ENCODE assay signal across 35 cellular contexts in the genomic region with DNA sequence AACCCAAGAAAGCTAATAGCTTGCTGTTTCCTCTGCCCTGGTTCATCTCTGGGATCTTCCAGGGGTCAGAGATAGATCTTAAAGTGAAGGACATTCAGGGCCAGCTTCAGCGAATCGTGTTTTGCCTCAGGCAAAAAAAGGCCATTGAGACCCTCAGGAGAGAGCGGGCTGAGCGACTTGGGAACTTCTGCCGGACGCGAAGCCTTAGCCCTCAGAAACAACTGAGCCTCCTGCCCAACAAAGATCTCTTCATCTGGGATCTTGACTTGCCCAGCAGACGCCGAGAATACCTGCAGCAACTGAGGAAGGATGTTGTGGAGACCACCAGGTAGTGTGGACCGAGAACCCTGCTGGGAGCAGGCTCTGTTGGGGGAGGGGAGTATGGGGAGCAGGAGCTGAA.
"Had no signal": no experiment of that assay in that cellular context is flagged by ENCODE, and none has a peak within 500 bp of the region (broad histone marks: within the 10 kb centered on the region; RNA-seq: fewer than 3 reads in every experiment).

No MANE protein-coding gene starts in this region.

- H3K9me3 ChIP-seq: ascending aorta had no signal

- H3K27ac Mint-ChIP-seq: activated B cell treated with CpG ODN at 0.5 μM for 24 hours; activated CD4-positive, alpha-beta memory T cell treated with anti-CD3 and anti-CD28 coated beads, Interleukin-2, amount 10 ng/mL, durations not matched to agents 7 days and 5 days; activated CD4-positive, alpha-beta T cell treated with anti-CD3 and anti-CD28 coated beads, Interleukin-2, amount 10 ng/mL, durations not matched to agents 24 days and 14 days; activated CD8-positive, alpha-beta memory T cell treated with anti-CD3 and anti-CD28 coated beads, Interleukin-2, amount 10 ng/mL, durations not matched to agents 7 days and 5 days; activated CD8-positive, alpha-beta T cell treated with anti-CD3 and anti-CD28 coated beads, Interleukin-2, amount 10 ng/mL, durations not matched to agents 7 days and 5 days; activated naive CD4-positive, alpha-beta T cell treated with anti-CD3 and anti-CD28 coated beads, Interleukin-2, amount 10 ng/mL, durations not matched to agents 7 days and 5 days; activated naive CD4-positive, alpha-beta T cell treated with anti-CD3 and anti-CD28 coated beads, Interleukin-2, amount 50 U/mL, for 24 hours; activated naive CD8-positive, alpha-beta T cell; activated naive CD8-positive, alpha-beta T cell treated with anti-CD3 and anti-CD28 coated beads, Interleukin-2, amount 10 ng/mL, durations not matched to agents 7 days and 5 days; activated naive CD8-positive, alpha-beta T cell treated with anti-CD3 and anti-CD28 coated beads, Interleukin-2, amount 50 U/mL, for 24 hours; activated T-cell treated with anti-CD3 and anti-CD28 coated beads, Interleukin-2, amount 50 U/mL, for 24 hours; brain; T-helper 1 cell treated with Interleukin-12 subunit alpha and Interleukin-12 subunit beta and Interleukin-4 antibody, amounts not matched to agents 30 μg/mL and 1 μg/mL, for 36 hours; T-helper 2 cell treated with Interferon-gamma antibody and Interleukin-4, amounts not matched to agents 5 μg/mL and 100 μg/mL, for 36 hours had no signal

- H3K4me3 Mint-ChIP-seq: activated B cell treated with CpG ODN at 0.5 μM for 24 hours; activated CD4-positive, alpha-beta memory T cell treated with anti-CD3 and anti-CD28 coated beads, Interleukin-2, amount 10 ng/mL, durations not matched to agents 7 days and 5 days; activated CD4-positive, alpha-beta T cell treated with anti-CD3 and anti-CD28 coated beads, Interleukin-2, amount 10 ng/mL, durations not matched to agents 24 days and 14 days; activated CD8-positive, alpha-beta memory T cell treated with anti-CD3 and anti-CD28 coated beads, Interleukin-2, amount 10 ng/mL, durations not matched to agents 7 days and 5 days; activated CD8-positive, alpha-beta T cell treated with anti-CD3 and anti-CD28 coated beads, Interleukin-2, amount 10 ng/mL, durations not matched to agents 7 days and 5 days; activated naive CD4-positive, alpha-beta T cell treated with anti-CD3 and anti-CD28 coated beads, Interleukin-2, amount 10 ng/mL, durations not matched to agents 7 days and 5 days; activated naive CD4-positive, alpha-beta T cell treated with anti-CD3 and anti-CD28 coated beads, Interleukin-2, amount 50 U/mL, for 24 hours; activated naive CD8-positive, alpha-beta T cell; activated naive CD8-positive, alpha-beta T cell treated with anti-CD3 and anti-CD28 coated beads, Interleukin-2, amount 10 ng/mL, durations not matched to agents 7 days and 5 days; activated naive CD8-positive, alpha-beta T cell treated with anti-CD3 and anti-CD28 coated beads, Interleukin-2, amount 50 U/mL, for 24 hours; activated T-cell treated with anti-CD3 and anti-CD28 coated beads, Interleukin-2, amount 50 U/mL, for 24 hours; brain; central memory CD8-positive, alpha-beta T cell; T-helper 1 cell treated with Interleukin-12 subunit alpha and Interleukin-12 subunit beta and Interleukin-4 antibody, amounts not matched to agents 30 μg/mL and 1 μg/mL, for 36 hours; T-helper 2 cell treated with Interferon-gamma antibody and Interleukin-4, amounts not matched to agents 5 μg/mL and 100 μg/mL, for 36 hours had no signal

- H3K4me3 ChIP-seq: ascending aorta, cardiac muscle cell had no signal

- H3K9me3 Mint-ChIP-seq: activated B cell treated with CpG ODN at 0.5 μM for 24 hours; activated CD4-positive, alpha-beta memory T cell treated with anti-CD3 and anti-CD28 coated beads, Interleukin-2, amount 10 ng/mL, durations not matched to agents 7 days and 5 days; activated CD4-positive, alpha-beta T cell treated with anti-CD3 and anti-CD28 coated beads, Interleukin-2, amount 10 ng/mL, durations not matched to agents 24 days and 14 days; activated naive CD4-positive, alpha-beta T cell treated with anti-CD3 and anti-CD28 coated beads, Interleukin-2, amount 10 ng/mL, durations not matched to agents 7 days and 5 days; activated naive CD4-positive, alpha-beta T cell treated with anti-CD3 and anti-CD28 coated beads, Interleukin-2, amount 50 U/mL, for 24 hours; activated naive CD8-positive, alpha-beta T cell treated with anti-CD3 and anti-CD28 coated beads, Interleukin-2, amount 10 ng/mL, durations not matched to agents 7 days and 5 days; activated naive CD8-positive, alpha-beta T cell treated with anti-CD3 and anti-CD28 coated beads, Interleukin-2, amount 50 U/mL, for 24 hours; activated T-cell treated with anti-CD3 and anti-CD28 coated beads, Interleukin-2, amount 50 U/mL, for 24 hours; activated T-helper 2 cell treated with anti-CD3 and anti-CD28 coated beads, Interferon-gamma antibody, Interleukin-2, Interleukin-4, amounts not matched to agents 10 μg/mL and 5 μg/mL and 100 μg/mL, durations not matched to agents 14 hours and 24 hours and 36 hours; central memory CD8-positive, alpha-beta T cell; T-helper 1 cell treated with Interleukin-12 subunit alpha and Interleukin-12 subunit beta and Interleukin-4 antibody, amounts not matched to agents 30 μg/mL and 1 μg/mL, for 36 hours; T-helper 2 cell treated with Interferon-gamma antibody and Interleukin-4, amounts not matched to agents 5 μg/mL and 100 μg/mL, for 36 hours had no signal

- H3K36me3 ChIP-seq: cardiac muscle cell had no signal

- H3K36me3 Mint-ChIP-seq: activated naive CD4-positive, alpha-beta T cell treated with anti-CD3 and anti-CD28 coated beads, Interleukin-2, amount 50 U/mL, for 24 hours had no signal

- H3K27ac ChIP-seq: cardiac muscle cell, VCaP had no signal

- H3K27me3 Mint-ChIP-seq: activated B cell treated with CpG ODN at 0.5 μM for 24 hours; activated CD4-positive, alpha-beta memory T cell treated with anti-CD3 and anti-CD28 coated beads, Interleukin-2, amount 10 ng/mL, durations not matched to agents 7 days and 5 days; activated CD4-positive, alpha-beta T cell treated with anti-CD3 and anti-CD28 coated beads, Interleukin-2, amount 10 ng/mL, durations not matched to agents 24 days and 14 days; activated CD8-positive, alpha-beta memory T cell treated with anti-CD3 and anti-CD28 coated beads, Interleukin-2, amount 10 ng/mL, durations not matched to agents 7 days and 5 days; activated naive CD4-positive, alpha-beta T cell treated with anti-CD3 and anti-CD28 coated beads, Interleukin-2, amount 10 ng/mL, durations not matched to agents 7 days and 5 days; activated naive CD4-positive, alpha-beta T cell treated with anti-CD3 and anti-CD28 coated beads, Interleukin-2, amount 50 U/mL, for 24 hours; activated naive CD8-positive, alpha-beta T cell; activated naive CD8-positive, alpha-beta T cell treated with anti-CD3 and anti-CD28 coated beads, Interleukin-2, amount 10 ng/mL, durations not matched to agents 7 days and 5 days; activated naive CD8-positive, alpha-beta T cell treated with anti-CD3 and anti-CD28 coated beads, Interleukin-2, amount 50 U/mL, for 24 hours; activated T-cell treated with anti-CD3 and anti-CD28 coated beads, Interleukin-2, amount 50 U/mL, for 24 hours; brain; central memory CD8-positive, alpha-beta T cell had no signal

- ATAC-seq: activated CD8-positive, alpha-beta memory T cell treated with anti-CD3 and anti-CD28 coated beads, Interleukin-2, amount 10 ng/mL, durations not matched to agents 7 days and 5 days; activated CD8-positive, alpha-beta T cell treated with anti-CD3 and anti-CD28 coated beads, Interleukin-2, amount 10 ng/mL, durations not matched to agents 7 days and 5 days; activated naive CD8-positive, alpha-beta T cell treated with anti-CD3 and anti-CD28 coated beads, Interleukin-2, amount 50 U/mL, for 24 hours had no signal

- H3K27me3 ChIP-seq: ascending aorta, cardiac muscle cell had no signal

- DNase-seq: activated B cell treated with CpG ODN at 0.5 μM for 24 hours; activated CD4-positive, alpha-beta memory T cell treated with anti-CD3 and anti-CD28 coated beads, Interleukin-2, amount 10 ng/mL, durations not matched to agents 7 days and 5 days; activated CD4-positive, alpha-beta T cell treated with anti-CD3 and anti-CD28 coated beads for 4 hours; activated CD4-positive, alpha-beta T cell treated with anti-CD3 and anti-CD28 coated beads, Interleukin-2, amount 10 ng/mL, durations not matched to agents 24 days and 14 days; activated CD4-positive, alpha-beta T cell treated with anti-CD3 and anti-CD28 coated beads, Interleukin-2, amount 50 U/mL, for 1 hour; activated CD4-positive, alpha-beta T cell treated with anti-CD3 and anti-CD28 coated beads, Interleukin-2, amount 50 U/mL, for 4 hours; activated CD4-positive, CD25-positive, alpha-beta regulatory T cell treated with anti-CD3 and anti-CD28 coated beads, Interleukin-2, amount 50 U/mL, for 72 hours; activated CD8-positive, alpha-beta memory T cell treated with anti-CD3 and anti-CD28 coated beads for 24 hours; activated CD8-positive, alpha-beta memory T cell treated with anti-CD3 and anti-CD28 coated beads, Interleukin-2, amount 10 ng/mL, durations not matched to agents 7 days and 5 days; activated CD8-positive, alpha-beta memory T cell treated with anti-CD3 and anti-CD28 coated beads, Interleukin-2, amount 50 U/mL, for 48 hours; activated CD8-positive, alpha-beta T cell treated with anti-CD3 and anti-CD28 coated beads, Interleukin-2, amount 10 ng/mL, durations not matched to agents 7 days and 5 days; activated effector memory CD4-positive, alpha-beta T cell treated with Interleukin-2 at 50 U/mL for 16 hours; activated gamma-delta T cell; activated naive CD4-positive, alpha-beta T cell treated with anti-CD3 and anti-CD28 coated beads, Interleukin-2, amount 10 ng/mL, durations not matched to agents 7 days and 5 days; activated naive CD4-positive, alpha-beta T cell treated with Interleukin-2 at 50 U/mL for 16 hours; activated naive CD8-positive, alpha-beta T cell treated with anti-CD3 and anti-CD28 coated beads, Interleukin-2, amount 10 ng/mL, durations not matched to agents 7 days and 5 days; activated naive CD8-positive, alpha-beta T cell treated with anti-CD3 and anti-CD28 coated beads, Interleukin-2, amount 50 U/mL, for 24 hours; activated T-cell treated with anti-CD3 and anti-CD28 coated beads, Interleukin-2, amount 50 U/mL, for 24 hours; activated T-cell treated with anti-CD3 and anti-CD28 coated beads, Interleukin-2, amount 50 U/mL, for 48 hours; amygdala; anterior cingulate cortex; caudate nucleus; T-helper 1 cell; T-helper 2 cell; T-helper 9 cell had no signal

- H3K4me1 Mint-ChIP-seq: activated B cell treated with CpG ODN at 0.5 μM for 24 hours, brain had no signal
